ENCODE assay signal across 20 cellular contexts in the genomic region with DNA sequence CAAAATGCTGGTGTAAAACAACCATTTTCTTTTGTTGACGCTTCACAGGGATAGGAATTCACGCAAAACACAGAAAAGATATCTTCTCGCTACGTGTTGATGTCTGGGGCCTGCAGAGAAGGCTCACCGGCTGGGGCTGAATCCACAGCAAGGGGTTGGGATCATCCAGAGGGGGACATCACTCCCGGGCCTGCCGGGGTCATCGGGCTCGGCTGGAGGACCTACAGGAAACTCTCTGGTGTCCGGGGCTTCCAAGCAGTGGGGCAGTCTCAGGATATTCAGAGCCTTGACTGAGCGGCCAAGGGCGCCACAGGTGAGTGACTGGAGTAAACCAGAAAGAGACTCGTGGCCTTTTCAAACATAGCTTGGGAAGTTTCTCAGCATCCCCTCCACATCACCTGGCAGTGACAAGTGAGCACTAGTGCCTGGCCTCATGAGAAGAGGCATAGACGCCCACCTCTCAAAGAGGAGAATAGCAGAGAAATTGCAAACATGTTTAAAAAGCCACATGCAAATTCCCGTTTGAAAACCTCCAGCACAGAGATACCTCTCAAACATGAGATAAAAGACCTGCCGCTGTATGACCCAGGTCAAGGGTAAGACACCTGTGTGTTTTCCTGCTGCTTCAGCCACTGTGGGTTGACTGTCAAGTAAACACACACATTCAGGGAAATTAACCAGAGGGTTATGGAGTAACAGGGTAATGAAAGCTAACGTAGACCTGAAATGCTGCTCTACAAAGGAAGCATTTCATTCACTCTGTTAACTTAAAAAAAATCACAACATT.
"Had no signal": no experiment of that assay in that cellular context is flagged by ENCODE, and none has a peak within 500 bp of the region (broad histone marks: within the 10 kb centered on the region; RNA-seq: fewer than 3 reads in every experiment).

No MANE protein-coding gene starts in this region.

- DNase-seq: effector CD4-positive, alpha-beta T cell; foreskin melanocyte; heart left ventricle; hypothalamus; islet precursor cell; mammary epithelial cell; midbrain; occipital lobe; psoas muscle; retina; small intestine; stimulated activated CD4-positive, alpha-beta T cell treated with anti-CD3 and anti-CD28 coated beads, Interleukin-12 subunit alpha, Interleukin-12 subunit beta, amount 100 ng/mL, for 4 hours; stimulated activated naive CD4-positive, alpha-beta T cell; stomach; substantia nigra; transverse colon had no signal

- H3K4me3 ChIP-seq: coronary artery, heart left ventricle, psoas muscle, stomach, thoracic aorta, transverse colon had no signal

- H3K4me1 ChIP-seq: heart left ventricle, psoas muscle, stomach, transverse colon had no signal

- FAIRE-seq: small intestine had no signal

- H3K36me3 ChIP-seq: heart left ventricle, stomach, thoracic aorta, transverse colon had no signal

- H3K36me3 Mint-ChIP-seq: natural killer cell treated with Interleukin-12 subunit alpha and Interleukin-12 subunit beta and Interleukin-15 and Interleukin-18, amount 100 ng/mL, for 72 hours had no signal

- H3K9me3 Mint-ChIP-seq: natural killer cell treated with Interleukin-12 subunit alpha and Interleukin-12 subunit beta and Interleukin-15 and Interleukin-18, amount 100 ng/mL, for 72 hours had no signal

- H3K27ac Mint-ChIP-seq: natural killer cell treated with Interleukin-12 subunit alpha and Interleukin-12 subunit beta and Interleukin-15 and Interleukin-18, amount 100 ng/mL, for 72 hours had no signal

- ATAC-seq: heart left ventricle; left lobe of liver; natural killer cell treated with Interleukin-12 subunit alpha and Interleukin-12 subunit beta and Interleukin-15 and Interleukin-18, amount 100 ng/mL, for 72 hours; psoas muscle had no signal

- H3K4me3 Mint-ChIP-seq: natural killer cell treated with Interleukin-12 subunit alpha and Interleukin-12 subunit beta and Interleukin-15 and Interleukin-18, amount 100 ng/mL, for 72 hours had no signal

- H3K9me3 ChIP-seq: heart left ventricle, psoas muscle, stomach, thoracic aorta, transverse colon had no signal

- H3K27ac ChIP-seq: coronary artery, heart left ventricle, psoas muscle, stomach, thoracic aorta, transverse colon had no signal
